ENCODE assay signal across 14 cellular contexts in genomic region chr22:30167734-30168133, GRCh38.
"Had no signal": no experiment of that assay in that cellular context is flagged by ENCODE, and none has a peak within 500 bp of the region (broad histone marks: within the 10 kb centered on the region; RNA-seq: fewer than 3 reads in every experiment).

No MANE protein-coding gene starts in this region.

- H3K36me3 Mint-ChIP-seq: naive B cell had no signal

- H3K4me3 Mint-ChIP-seq: naive B cell had no signal

- ATAC-seq: esophagus mucosa, heart right ventricle had no signal

- H3K4me1 Mint-ChIP-seq: naive B cell had no signal

- DNase-seq: effector CD4-positive, alpha-beta T cell; heart right ventricle; hypothalamus; kidney glomerular epithelial cell; mesendoderm; naive B cell; sigmoid colon; stimulated activated CD4-positive, alpha-beta T cell treated with anti-CD3 and anti-CD28 coated beads, Interleukin-2, amount 100 ng/mL, for 24 hours; stimulated activated CD4-positive, alpha-beta T cell treated with anti-CD3 and anti-CD28 coated beads, Interleukin-4, amount 100 ng/mL, for 4 hours; stimulated activated naive CD4-positive, alpha-beta T cell; tibial artery; upper lobe of left lung; uterus had no signal

- H3K27ac Mint-ChIP-seq: naive B cell had no signal

- H3K9me3 Mint-ChIP-seq: naive B cell had no signal
